ENCODE assay signal across 22 cellular contexts in the genomic region with DNA sequence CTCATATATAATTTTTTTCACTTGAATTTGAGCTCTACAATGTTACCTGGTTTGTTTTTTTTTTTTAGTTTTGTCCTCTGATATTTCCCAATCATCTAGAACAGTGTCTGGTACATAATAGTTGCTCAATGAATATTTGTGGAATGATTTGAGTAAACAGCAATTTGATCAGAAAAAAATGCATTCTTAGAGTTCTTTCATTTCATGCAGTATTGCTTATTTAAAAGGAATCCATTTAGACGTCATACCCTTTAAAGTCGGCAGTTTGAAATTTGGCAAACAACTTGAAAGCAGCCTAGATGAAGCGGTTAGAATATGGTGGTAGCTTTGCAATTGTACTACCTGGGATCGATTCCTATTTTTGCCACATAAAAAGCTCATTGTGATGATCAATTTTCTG.
"Had no signal": no experiment of that assay in that cellular context is flagged by ENCODE, and none has a peak within 500 bp of the region (broad histone marks: within the 10 kb centered on the region; RNA-seq: fewer than 3 reads in every experiment).

No MANE protein-coding gene starts in this region.

- H3K4me3 Mint-ChIP-seq: activated naive CD4-positive, alpha-beta T cell treated with anti-CD3 and anti-CD28 coated beads, Interleukin-2, amount 10 ng/mL, durations not matched to agents 7 days and 5 days; central memory CD8-positive, alpha-beta T cell; memory B cell; nephron; T-cell had no signal

- H3K9me3 ChIP-seq: adrenal gland, left lung, right atrium auricular region, tibial nerve, vagina had no signal

- H3K36me3 ChIP-seq: adrenal gland, left lung, right atrium auricular region, tibial nerve, vagina had no signal

- DNase-seq: activated CD4-positive, alpha-beta T cell treated with anti-CD3 and anti-CD28 coated beads for 1 hour; activated CD4-positive, alpha-beta T cell treated with anti-CD3 and anti-CD28 coated beads, Interleukin-2, amount 50 U/mL, for 4 hours; activated naive CD4-positive, alpha-beta T cell treated with anti-CD3 and anti-CD28 coated beads, Interleukin-2, amount 10 ng/mL, durations not matched to agents 7 days and 5 days; adrenal gland; cortex of kidney; effector CD8-positive, alpha-beta T cell; left lung; occipital lobe; stimulated activated CD4-positive, alpha-beta T cell treated with anti-CD3 and anti-CD28 coated beads, Interleukin-4, amount 100 ng/mL, for 4 hours; stimulated activated CD8-positive, alpha-beta memory T cell treated with anti-CD3 and anti-CD28 coated beads, Interleukin-4, amount 100 ng/mL, for 48 hours; stimulated activated naive CD4-positive, alpha-beta T cell treated with Interleukin-2 at 50 U/mL for 16 hours; substantia nigra; T-cell had no signal

- H3K9me3 Mint-ChIP-seq: activated naive CD4-positive, alpha-beta T cell treated with anti-CD3 and anti-CD28 coated beads, Interleukin-2, amount 10 ng/mL, durations not matched to agents 7 days and 5 days; activated T-helper 2 cell treated with anti-CD3 and anti-CD28 coated beads, Interferon-gamma antibody, Interleukin-2, Interleukin-4, amounts not matched to agents 10 μg/mL and 5 μg/mL and 100 μg/mL, durations not matched to agents 14 hours and 24 hours and 36 hours; memory B cell; nephron had no signal

- H3K4me1 Mint-ChIP-seq: activated naive CD4-positive, alpha-beta T cell treated with anti-CD3 and anti-CD28 coated beads, Interleukin-2, amount 10 ng/mL, durations not matched to agents 7 days and 5 days; central memory CD8-positive, alpha-beta T cell; memory B cell; nephron; T-cell had no signal

- H3K4me3 ChIP-seq: adrenal gland, left lung, right atrium auricular region, smooth muscle cell, tibial nerve, vagina had no signal

- H3K4me1 ChIP-seq: adrenal gland, left lung, tibial nerve, vagina had no signal

- H3K27me3 Mint-ChIP-seq: activated naive CD4-positive, alpha-beta T cell treated with anti-CD3 and anti-CD28 coated beads, Interleukin-2, amount 10 ng/mL, durations not matched to agents 7 days and 5 days; central memory CD8-positive, alpha-beta T cell; memory B cell; progenitor cell of endocrine pancreas; T-cell had no signal

- H3K27me3 ChIP-seq: adrenal gland, left lung, right atrium auricular region, tibial nerve, vagina had no signal

- H3K27ac Mint-ChIP-seq: activated naive CD4-positive, alpha-beta T cell treated with anti-CD3 and anti-CD28 coated beads, Interleukin-2, amount 10 ng/mL, durations not matched to agents 7 days and 5 days; activated T-helper 2 cell treated with anti-CD3 and anti-CD28 coated beads, Interferon-gamma antibody, Interleukin-2, Interleukin-4, amounts not matched to agents 10 μg/mL and 5 μg/mL and 100 μg/mL, durations not matched to agents 14 hours and 24 hours and 36 hours; memory B cell; nephron; T-cell had no signal

- H3K36me3 Mint-ChIP-seq: activated naive CD4-positive, alpha-beta T cell treated with anti-CD3 and anti-CD28 coated beads, Interleukin-2, amount 10 ng/mL, durations not matched to agents 7 days and 5 days; memory B cell; T-cell had no signal

- ATAC-seq: left lung, T-cell had no signal

- H3K4me2 ChIP-seq: smooth muscle cell had no signal

- H3K27ac ChIP-seq: adrenal gland, left lung, right atrium auricular region, tibial nerve, vagina had no signal
